In genomic region chr3:141311170-141311495, GRCh38 we compare ENCODE assay signal across 8 cellular contexts. TPM values are rescaled to one million over a fixed set of nuclear protein-coding genes. Genes with fewer than 3 reads are reported as not detected.
DNase-seq lines count a peak whose midpoint lies in the region; ATAC-seq and TF ChIP-seq lines count a peak whose summit lies in the region.

No MANE protein-coding gene starts in this region.

- peak overlapping the region; percentile 78 for H3K4me3 ChIP-seq in BLaER1
- H3K4me3 ChIP-seq in LNCaP clone FGC (ENCODE audit: low read depth, low read length), result peak overlapping the region; percentile 92
- peak overlapping the region; percentile 54 to 94 (median 75) for H3K4me3 ChIP-seq in dorsolateral prefrontal cortex

- peaks cover 33% of the 10 kb centered on the region for H3K4me1 Mint-ChIP-seq in nephron progenitor cell

- H3K27ac ChIP-seq in BLaER1, result peak overlapping the region; percentile 86
- peak overlapping the region in 58 of 59 donors; percentile 49 to 95 (median 83) for H3K27ac ChIP-seq in dorsolateral prefrontal cortex

- H3K36me3 ChIP-seq in BLaER1, result no peaks in the 10 kb centered on the region

- no peak for ATAC-seq in HG02610 (IDR thresholded peaks at IDR 0.05; ENCODE audit: unreplicated experiment)
- ATAC-seq in HG02981 (IDR thresholded peaks at IDR 0.05; ENCODE audit: unreplicated experiment), result no peak

- H3K9me3 Mint-ChIP-seq in nephron progenitor cell, result no peaks in the 10 kb centered on the region

- H3K4me1 ChIP-seq in BLaER1, result peaks cover 14% of the 10 kb centered on the region

- peak overlapping the region; percentile 81 for H3K9ac ChIP-seq in BLaER1

- H3K4me3 Mint-ChIP-seq in nephron progenitor cell, result peak overlapping the region; percentile 98

- TF ChIP-seq CTCF in LNCaP clone FGC (IDR thresholded peaks at IDR 0.05; ENCODE audit: control insufficient read depth, extremely low read depth, insufficient read depth), result no peak
- TF ChIP-seq CTCF in dorsolateral prefrontal cortex (IDR thresholded peaks at IDR 0.05 in 54 of 56, conservative IDR thresholded peaks at IDR 0.05 in 2 of 56; ENCODE audit: low read depth in 1 of 56, partially characterized antibody in 56 of 56), result no peak
- no peak for TF ChIP-seq CTCF in nephron progenitor cell (IDR thresholded peaks at IDR 0.05)

- H3K27me3 Mint-ChIP-seq in nephron progenitor cell (ENCODE audit: low read depth, poor library complexity), result peaks cover 8% of the 10 kb centered on the region

- no peaks in the 10 kb centered on the region for H3K9me3 ChIP-seq in BLaER1

- DNase-seq in LNCaP clone FGC (ENCODE audit: low read depth) (no peak), dorsolateral prefrontal cortex (no peak), nephron progenitor cell (no peak), iPS-NIHi7 (ENCODE audit: extremely low spot score) (no peak), HPDE6-E6E7 (ENCODE audit: extremely low spot score) (no peak)

- intact Hi-C loops in dorsolateral prefrontal cortex (cut with DNase I), result loop anchor here (2.0 to 10.0 kb wide), 4 partner anchors 54 to 566 kb away; partner anchors contain the start of genes ATP1B3 (in 1 of the 2) and ZBTB38 (in 1 of the 2)

- peak overlapping the region; percentile 84 for H3K27ac Mint-ChIP-seq in nephron progenitor cell

- peak overlapping the region; percentile 88 for H3K4me2 ChIP-seq in BLaER1

- H4K20me1 ChIP-seq in BLaER1, result no peaks in the 10 kb centered on the region

- H3K27me3 ChIP-seq in BLaER1 (no peaks in the 10 kb centered on the region), dorsolateral prefrontal cortex (no peaks in the 10 kb centered on the region)

- no peaks in the 10 kb centered on the region for H3K36me3 Mint-ChIP-seq in nephron progenitor cell (ENCODE audit: low read depth)

RNA-seq across cellular contexts. Expression of gene ZBTB38, which starts 57.2 kb away (rescaled TPM):
- 100 to 1,000 TPM; 101 to 187 (median 131) TPM for total RNA-seq in dorsolateral prefrontal cortex
